In the genomic region with DNA sequence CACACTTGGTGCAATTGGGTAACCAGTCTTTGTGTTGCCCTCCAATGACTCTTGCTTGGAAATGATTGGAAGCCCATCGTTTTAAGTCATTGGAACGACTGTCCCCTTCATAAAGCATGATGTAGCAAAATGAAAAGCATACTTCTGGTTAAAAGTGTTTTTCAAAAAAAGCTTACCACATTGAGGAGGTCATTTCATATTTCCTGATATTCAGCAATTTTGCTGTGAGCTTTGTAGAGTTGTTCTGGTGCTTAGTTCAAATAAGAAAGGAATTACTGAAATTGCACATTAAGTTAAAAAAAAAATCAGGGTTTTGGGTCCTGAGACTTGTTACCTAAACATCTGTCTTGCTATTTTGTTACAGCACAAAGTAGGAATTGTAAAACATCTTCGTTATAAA, we compare ENCODE assay signal across 27 cellular contexts.
"Had no signal": no experiment of that assay in that cellular context is flagged by ENCODE, and none has a peak within 500 bp of the region (broad histone marks: within the 10 kb centered on the region; RNA-seq: fewer than 3 reads in every experiment).

No MANE protein-coding gene starts in this region.

- H3K4me3 Mint-ChIP-seq: activated T-cell treated with anti-CD3 and anti-CD28 coated beads, Interleukin-2, amount 50 U/mL, for 4 hours; activated T-helper 17 cell treated with anti-CD3 and anti-CD28 coated beads, Interleukin-2, amount 50 U/mL, for 72 hours had no signal

- DNase-seq: activated CD4-positive, alpha-beta T cell treated with anti-CD3 and anti-CD28 coated beads for 4 hours; activated CD4-positive, alpha-beta T cell treated with anti-CD3 and anti-CD28 coated beads, Interleukin-2, amount 50 U/mL, for 48 hours; activated gamma-delta T cell treated with Interleukin-2 at 50 U/mL for 16 hours; activated naive CD4-positive, alpha-beta T cell treated with anti-CD3 and anti-CD28 coated beads, Interleukin-2, amount 50 U/mL, for 16 hours; activated T-cell treated with anti-CD3 and anti-CD28 coated beads, Interleukin-2, amount 50 U/mL, for 4 hours; amniotic stem cell; central memory CD4-positive, alpha-beta T cell; esophagus squamous epithelium; foreskin melanocyte; left lung; lower lobe of right lung; mesenchymal stem cell; retina; sigmoid colon; small intestine; stimulated activated CD4-positive, alpha-beta T cell treated with anti-CD3 and anti-CD28 coated beads, Interleukin-4, amount 100 ng/mL, for 24 hours; stomach; T-helper 1 cell; T-helper 9 cell; thyroid gland; upper lobe of right lung had no signal

- H3K9me3 Mint-ChIP-seq: activated T-cell treated with anti-CD3 and anti-CD28 coated beads, Interleukin-2, amount 50 U/mL, for 4 hours; activated T-helper 17 cell treated with anti-CD3 and anti-CD28 coated beads, Interleukin-2, amount 50 U/mL, for 72 hours; stimulated activated effector memory CD8-positive, alpha-beta T cell treated with anti-CD3 and anti-CD28 coated beads, Interleukin-12 subunit alpha, Interleukin-12 subunit beta, amount 100 ng/mL, for 72 hours had no signal

- ATAC-seq: activated T-cell treated with anti-CD3 and anti-CD28 coated beads, Interleukin-2, amount 50 U/mL, for 4 hours; left lung; lower lobe of right lung; upper lobe of right lung had no signal

- H3K27ac Mint-ChIP-seq: activated T-helper 17 cell treated with anti-CD3 and anti-CD28 coated beads, Interleukin-2, amount 50 U/mL, for 72 hours; stimulated activated effector memory CD8-positive, alpha-beta T cell treated with anti-CD3 and anti-CD28 coated beads, Interleukin-12 subunit alpha, Interleukin-12 subunit beta, amount 100 ng/mL, for 72 hours had no signal

- H3K9me3 ChIP-seq: esophagus squamous epithelium, left lung, lower lobe of right lung, neutrophil, sigmoid colon, stomach, thyroid gland, upper lobe of right lung had no signal

- H3K27me3 ChIP-seq: esophagus squamous epithelium, left lung, neutrophil, sigmoid colon, stomach, thyroid gland, upper lobe of right lung had no signal

- H3K36me3 ChIP-seq: esophagus squamous epithelium, left lung, lower lobe of right lung, neutrophil, sigmoid colon, stomach, thyroid gland, upper lobe of right lung had no signal

- H3K4me1 ChIP-seq: lower lobe of right lung, stomach, upper lobe of right lung had no signal

- H3K4me3 ChIP-seq: esophagus squamous epithelium, left lung, lower lobe of right lung, sigmoid colon, stomach, thyroid gland, upper lobe of right lung had no signal

- H3K27ac ChIP-seq: epithelial cell of prostate, esophagus squamous epithelium, left lung, lower lobe of right lung, sigmoid colon, stomach, thyroid gland, upper lobe of right lung, VCaP had no signal

- H3K27me3 Mint-ChIP-seq: activated T-helper 17 cell treated with anti-CD3 and anti-CD28 coated beads, Interleukin-2, amount 50 U/mL, for 72 hours; naive thymus-derived CD8-positive, alpha-beta T cell had no signal
